Comparison of ENCODE assay signal across 9 cellular contexts in genomic region chr12:2336409-2336829, GRCh38.
DNase-seq lines count a peak whose midpoint lies in the region; ATAC-seq and TF ChIP-seq lines count a peak whose summit lies in the region.
"Had no signal": no experiment of that assay in that cellular context is flagged by ENCODE, and none has a peak within 500 bp of the region (broad histone marks: within the 10 kb centered on the region; RNA-seq: fewer than 3 reads in every experiment).

No MANE protein-coding gene starts in this region.

- H3K4me1 Mint-ChIP-seq in activated T-cell treated with anti-CD3 and anti-CD28 coated beads, Interleukin-2, amount 50 U/mL, for 24 hours (ENCODE audit: low read depth): peaks cover 6% of the 10 kb centered on the region
- H3K4me1 Mint-ChIP-seq: activated naive CD4-positive, alpha-beta T cell treated with anti-CD3 and anti-CD28 coated beads, Interleukin-2, amount 50 U/mL, for 24 hours had no signal

- no peaks in the 10 kb centered on the region for H3K36me3 ChIP-seq in thoracic aorta

- CTCF ChIA-PET in HEK293T (lab: Yijun Ruan, JAX): no interaction called here

- H3K36me3 Mint-ChIP-seq in activated T-cell treated with anti-CD3 and anti-CD28 coated beads, Interleukin-2, amount 50 U/mL, for 24 hours (ENCODE audit: low read depth): no peaks in the 10 kb centered on the region
- H3K36me3 Mint-ChIP-seq: activated naive CD4-positive, alpha-beta T cell treated with anti-CD3 and anti-CD28 coated beads, Interleukin-2, amount 50 U/mL, for 24 hours had no signal

- POLR2A ChIA-PET in HEK293T (lab: Yijun Ruan, JAX): interaction anchor here (1.8 kb wide), 1 partner anchor 10 kb away, joined by 5 read pairs; no protein-coding TSS in a partner anchor

- H3K27ac Mint-ChIP-seq in activated T-cell treated with anti-CD3 and anti-CD28 coated beads, Interleukin-2, amount 50 U/mL, for 24 hours: no peak overlapping the region
- H3K27ac Mint-ChIP-seq: activated naive CD4-positive, alpha-beta T cell treated with anti-CD3 and anti-CD28 coated beads, Interleukin-2, amount 50 U/mL, for 24 hours had no signal

- TF ChIP-seq CTCF in thoracic aorta (IDR thresholded peaks at IDR 0.05): no peak

- ATAC-seq in Right ventricle myocardium inferior: peak; percentile 81
- peak; percentile 68 for ATAC-seq in HG03135 (IDR thresholded peaks at IDR 0.05; ENCODE audit: unreplicated experiment)
- ATAC-seq in left cardiac atrium: peak; percentile 76 to 93
- ATAC-seq in thoracic aorta (ENCODE audit: insufficient number of reproducible peaks, low FRiP score, low read depth): peak; percentile 84

- H3K9me3 ChIP-seq in thoracic aorta: no peaks in the 10 kb centered on the region

- DNase-seq in Right ventricle myocardium inferior (ENCODE audit: missing footprints) (no peak), cardiac septum (ENCODE audit: low spot score) (no peak), SW 1271 (lab: John Stamatoyannopoulos, UW) (peak; percentile 54 to 83), left cardiac atrium (no peak), thoracic aorta (ENCODE audit: low spot score) (peak; percentile 51), HEK293T (ENCODE audit: extremely low spot score) (no peak)
- DNase-seq in activated T-cell treated with anti-CD3 and anti-CD28 coated beads, Interleukin-2, amount 50 U/mL, for 24 hours: no peak

- no peaks in the 10 kb centered on the region for H3K9me3 Mint-ChIP-seq in activated T-cell treated with anti-CD3 and anti-CD28 coated beads, Interleukin-2, amount 50 U/mL, for 24 hours
- H3K9me3 Mint-ChIP-seq: activated naive CD4-positive, alpha-beta T cell treated with anti-CD3 and anti-CD28 coated beads, Interleukin-2, amount 50 U/mL, for 24 hours had no signal

- peaks cover 10% of the 10 kb centered on the region for H3K27me3 Mint-ChIP-seq in activated T-cell treated with anti-CD3 and anti-CD28 coated beads, Interleukin-2, amount 50 U/mL, for 24 hours

- H3K4me1 ChIP-seq in thoracic aorta (ENCODE audit: control insufficient read depth in 1 of 2, low read depth in 2 of 2): peaks cover 64 to 99% of the 10 kb centered on the region in 2 donors

- H3K27me3 ChIP-seq in thoracic aorta (replicated peaks; ENCODE audit: insufficient read depth): no peaks in the 10 kb centered on the region

- H3K27ac ChIP-seq in thoracic aorta: peak overlapping the region; percentile 95 to 96

- peak overlapping the region; percentile 40 for H3K4me3 ChIP-seq in thoracic aorta

- H3K4me3 Mint-ChIP-seq in activated T-cell treated with anti-CD3 and anti-CD28 coated beads, Interleukin-2, amount 50 U/mL, for 24 hours: no peak overlapping the region
- H3K4me3 Mint-ChIP-seq: activated naive CD4-positive, alpha-beta T cell treated with anti-CD3 and anti-CD28 coated beads, Interleukin-2, amount 50 U/mL, for 24 hours had no signal

- intact Hi-C loops in Right ventricle myocardium inferior (cut with DNase I): loop anchor here (5.0 kb wide), 1 partner anchor 46 kb away; no protein-coding TSS in a partner anchor
- intact Hi-C loops in cardiac septum (cut with DNase I): no loop called here
- intact Hi-C loops in left cardiac atrium (cut with DNase I): no loop called here

TF ChIP-seq in HEK293T, 16 proteins besides CTCF, POLR2A, EP300 and RAD21:
- TF ChIP-seq BHLHE40 (IDR thresholded peaks at IDR 0.05; ENCODE audit: borderline replicate concordance): no peak
- no peak for TF ChIP-seq CTBP1 (IDR thresholded peaks at IDR 0.05; ENCODE audit: borderline replicate concordance)
- TF ChIP-seq HDGF (IDR thresholded peaks at IDR 0.05; ENCODE audit: borderline replicate concordance): no peak
- no peak for TF ChIP-seq FOXK2 (IDR thresholded peaks at IDR 0.05)
- TF ChIP-seq FOXA1 (IDR thresholded peaks at IDR 0.05): no peak
- no peak for TF ChIP-seq SUZ12 (IDR thresholded peaks at IDR 0.05)
- TF ChIP-seq FOXM1 (IDR thresholded peaks at IDR 0.05; ENCODE audit: borderline replicate concordance): no peak
- no peak for TF ChIP-seq TARDBP (IDR thresholded peaks at IDR 0.05)
- TF ChIP-seq ELF4 (IDR thresholded peaks at IDR 0.05): no peak
- TF ChIP-seq LEF1 (IDR thresholded peaks at IDR 0.05; ENCODE audit: borderline replicate concordance): no peak
- no peak for TF ChIP-seq ARNT (IDR thresholded peaks at IDR 0.05)
- no peak for TF ChIP-seq NFRKB (IDR thresholded peaks at IDR 0.05)

Comparison
In these comparisons a context has a peak if more than half of its experiments do, and no peak if none do; other contexts are left out.
1. DNase-seq: peak in SW 1271 (2 of 2) and thoracic aorta (single experiment); none in Right ventricle myocardium inferior (single experiment), cardiac septum (single experiment), left cardiac atrium (single experiment), HEK293T (single experiment) and activated T-cell treated with anti-CD3 and anti-CD28 coated beads, Interleukin-2, amount 50 U/mL, for 24 hours (single experiment).
2. Peak in every context shown above with its lines, with median percentiles within 50 percentile points of each other: ATAC-seq.